ENCODE assay signal across 18 cellular contexts in genomic region chr3:72382460-72382859, GRCh38.
DNase-seq lines count a peak whose midpoint lies in the region; ATAC-seq and TF ChIP-seq lines count a peak whose summit lies in the region.
"Had no signal": no experiment of that assay in that cellular context is flagged by ENCODE, and none has a peak within 500 bp of the region (broad histone marks: within the 10 kb centered on the region; RNA-seq: fewer than 3 reads in every experiment).

No MANE protein-coding gene starts in this region.

- H4K20me1 ChIP-seq in GM23338 (replicated peaks; ENCODE audit: insufficient read depth): peaks cover 36% of the 10 kb centered on the region; the same call in 1 of the 2 replicates

- no peaks in the 10 kb centered on the region for H3K9me2 ChIP-seq in GM23338 (ENCODE audit: insufficient read depth)

- H3K27me3 ChIP-seq in heart right ventricle: no peaks in the 10 kb centered on the region
- H3K27me3 ChIP-seq in left ventricle myocardium inferior (ENCODE audit: low read depth): no peaks in the 10 kb centered on the region
- H3K27me3 ChIP-seq in GM23338 (ENCODE audit: insufficient read depth): no peaks in the 10 kb centered on the region
- H3K27me3 ChIP-seq: Peyer's patch had no signal

- H3K9me3 ChIP-seq in heart right ventricle: no peaks in the 10 kb centered on the region
- H3K9me3 ChIP-seq in left ventricle myocardium inferior (replicated peaks): no peaks in the 10 kb centered on the region
- H3K9me3 ChIP-seq: Peyer's patch had no signal

- intact Hi-C loops in heart right ventricle (cut with DNase I) (no loop called here), left ventricle myocardium inferior (cut with micrococcal nuclease) (no loop called here)

- H2AFZ ChIP-seq in GM23338: no peak overlapping the region
- H2AFZ ChIP-seq: GM23248 had no signal

- H3K27ac ChIP-seq in heart right ventricle: no peak overlapping the region
- no peak overlapping the region for H3K27ac ChIP-seq in left ventricle myocardium inferior (replicated peaks)
- H3K27ac ChIP-seq in GM23338 (ENCODE audit: low read depth): no peak overlapping the region
- peak overlapping the region; percentile 95 for H3K27ac ChIP-seq in cingulate gyrus (ENCODE audit: low read depth, low read length)
- peak overlapping the region; percentile 98 for H3K27ac ChIP-seq in temporal lobe (ENCODE audit: low read depth, low read length)
- H3K27ac ChIP-seq: GM23248, Peyer's patch had no signal

- H3F3A ChIP-seq in GM23338 (replicated peaks; ENCODE audit: low read depth): peaks cover 4% of the 10 kb centered on the region; the same call in 1 of the 2 replicates

- H3K4me1 ChIP-seq in heart right ventricle (peaks cover 3 to 68% (median 50%) of the 10 kb centered on the region in 9 donors), left ventricle myocardium inferior (peaks cover 68% of the 10 kb centered on the region), GM23338 (ENCODE audit: insufficient read depth) (peaks cover 99% of the 10 kb centered on the region)

- H3K4me3 Mint-ChIP-seq in GM23338: no peak overlapping the region; the same call in 2 of the 3 replicates

- ATAC-seq in heart right ventricle (peak in 6 of 8 donors; percentile 11 to 56 (median 38)), GM23338 (no peak), GM18520 (IDR thresholded peaks at IDR 0.05; ENCODE audit: unreplicated experiment) (no peak), GM19463 (IDR thresholded peaks at IDR 0.05; ENCODE audit: unreplicated experiment) (no peak)
- ATAC-seq: HCT116 had no signal

- H3K79me2 ChIP-seq in GM23338 (replicated peaks; ENCODE audit: insufficient read depth): peaks cover 96% of the 10 kb centered on the region

- WGBS in heart right ventricle, 2 donors: 60 to 77% methylated on average over 4 of the region's 4 CpGs

- TF ChIP-seq CTCF in heart right ventricle (IDR thresholded peaks at IDR 0.05) (no peak), left ventricle myocardium inferior (IDR thresholded peaks at IDR 0.05; ENCODE audit: borderline replicate concordance) (no peak), GM23338 (conservative IDR thresholded peaks at IDR 0.05; ENCODE audit: low read depth in 2 of 2) (no peak)

- peaks cover 17% of the 10 kb centered on the region for H3K36me3 Mint-ChIP-seq in GM23338 (ENCODE audit: low read depth)

- H3K9me3 Mint-ChIP-seq in GM23338: no peaks in the 10 kb centered on the region

- H3K27ac Mint-ChIP-seq in GM23338: no peak overlapping the region

- H3K36me3 ChIP-seq in heart right ventricle: peaks cover 0 to 18% (median 13%) of the 10 kb centered on the region in 9 donors
- H3K36me3 ChIP-seq in left ventricle myocardium inferior: peaks cover 13% of the 10 kb centered on the region
- H3K36me3 ChIP-seq in GM23338 (ENCODE audit: insufficient read depth): 0 out of 2 replicates have a peak, but pooled peaks cover 3% of the 10 kb centered on the region

- H3K27me3 Mint-ChIP-seq in GM23338 (ENCODE audit: insufficient read depth, low read depth, poor library complexity): no peaks in the 10 kb centered on the region

- H3K4me3 ChIP-seq in heart right ventricle: no peak overlapping the region
- no peak overlapping the region for H3K4me3 ChIP-seq in left ventricle myocardium inferior
- H3K4me3 ChIP-seq in GM23338: no peak overlapping the region
- H3K4me3 ChIP-seq: GM23248, Peyer's patch had no signal

- DNase-seq in heart right ventricle (no peak), left ventricle myocardium inferior (no peak), GM23338 (ENCODE audit: low spot score) (no peak)
- DNase-seq: ACHN, C1 segment of cervical spinal cord, GM23248, Kasumi-1, MM.1S, NCI-H1092 treated with DMSO at 0.1 percent for 48 hours, NCI-H146, NCI-H2029 treated with DMSO at 0.1 percent for 48 hours, NCI-H446 treated with DMSO at 0.1 percent for 48 hours, Peyer's patch had no signal

- peak overlapping the region; percentile 58; the same call in 1 of the 2 replicates for H3K4me2 ChIP-seq in GM23338

- H3K4me1 Mint-ChIP-seq in GM23338: peaks cover 88% of the 10 kb centered on the region

TF ChIP-seq in GM23338, 12 proteins besides CTCF, POLR2A, EP300 and RAD21 (continues in another document):
- TF ChIP-seq ZNF331 (CRISPR knock-in tag; IDR thresholded peaks at IDR 0.05; ENCODE audit: low read depth) (no peak), REST (IDR thresholded peaks at IDR 0.05; ENCODE audit: unreplicated experiment) (no peak), JUNB (IDR thresholded peaks at IDR 0.05; ENCODE audit: unreplicated experiment) (no peak), EZH2 (IDR thresholded peaks at IDR 0.05; ENCODE audit: low read depth, unreplicated experiment) (no peak), CREB1 (CRISPR knock-in tag; IDR thresholded peaks at IDR 0.05; ENCODE audit: low read depth) (no peak), ETS1 (IDR thresholded peaks at IDR 0.05) (no peak), STAT1 (IDR thresholded peaks at IDR 0.05; ENCODE audit: unreplicated experiment) (no peak)

Comparison
In these comparisons a context has a peak if more than half of its experiments do, and no peak if none do; other contexts are left out.
1. ATAC-seq: peak in heart right ventricle (6 of 8); none in GM23338 (single experiment), GM18520 (single experiment) and GM19463 (single experiment).
2. H3K27ac ChIP-seq: peak in cingulate gyrus (single experiment) and temporal lobe (single experiment); none in heart right ventricle (0 of 10), left ventricle myocardium inferior (single experiment) and GM23338 (single experiment).